ENCODE assay signal across 12 cellular contexts in the genomic region with DNA sequence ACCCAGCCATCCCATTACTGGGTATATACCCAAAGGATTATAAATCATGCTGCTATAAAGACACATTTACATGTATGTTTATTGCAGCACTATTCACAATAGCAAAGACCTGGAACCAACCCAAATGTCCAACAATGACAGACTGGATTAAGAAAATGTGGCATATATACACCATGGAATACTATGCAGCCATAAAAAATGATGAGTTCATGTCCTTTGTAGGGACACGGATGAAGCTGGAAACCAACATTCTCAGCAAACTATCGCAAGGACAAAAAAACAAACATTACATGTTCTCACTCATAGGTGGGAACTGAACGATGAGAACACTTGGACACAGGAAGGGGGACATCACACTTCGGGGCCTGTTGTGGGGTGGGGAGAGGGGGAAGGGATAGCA. TPM values are rescaled to one million over a fixed set of nuclear protein-coding genes. Genes with fewer than 3 reads are reported as not detected.
DNase-seq lines count a peak whose midpoint lies in the region; ATAC-seq and TF ChIP-seq lines count a peak whose summit lies in the region.
"Not testable (repeated sequence)": the region's sequence is repeated elsewhere in the genome, so short reads cannot be mapped to it uniquely, and the experiment has no call there.
"Had no signal": no experiment of that assay in that cellular context is flagged by ENCODE, and none has a peak within 500 bp of the region (broad histone marks: within the 10 kb centered on the region; RNA-seq: fewer than 3 reads in every experiment).

No MANE protein-coding gene starts in this region.

- not testable (repeated sequence) for H3K36me3 Mint-ChIP-seq in H9 (ENCODE audit: insufficient read depth in 1 of 3, low read depth in 3 of 3); memory B cell
- peaks cover 11% of the 10 kb centered on the region for H3K36me3 Mint-ChIP-seq in activated CD4-positive, alpha-beta memory T cell treated with anti-CD3 and anti-CD28 coated beads, Interleukin-2, amount 10 ng/mL, durations not matched to agents 7 days and 5 days (ENCODE audit: low read depth)

- not testable (repeated sequence) for H2BK5ac ChIP-seq in H9 (ENCODE audit: insufficient read length, low read length)

- CTCF ChIA-PET in AG04449 (lab: Yijun Ruan, JAX); activated CD4-positive, alpha-beta memory T cell treated with anti-CD3 and anti-CD28 coated beads, Interleukin-2, amount 10 ng/mL, durations not matched to agents 7 days and 5 days (lab: Charles Lee): not testable (repeated sequence)

- H2BK20ac ChIP-seq in H9 (ENCODE audit: low read depth, low read length, poor library complexity, severe bottlenecking): not testable (repeated sequence)

- intact Hi-C loops in esophagus squamous epithelium (cut with DNase I); gastrocnemius medialis (cut with DNase I; ENCODE audit: low total_unique reads): not testable (repeated sequence)

- ATAC-seq in memory B cell (ENCODE audit: low read depth); gastrocnemius medialis: not testable (repeated sequence)

- not testable (repeated sequence) for H3K27me3 Mint-ChIP-seq in H9 (ENCODE audit: low read depth); activated CD4-positive, alpha-beta memory T cell treated with anti-CD3 and anti-CD28 coated beads, Interleukin-2, amount 10 ng/mL, durations not matched to agents 7 days and 5 days; memory B cell

- H3K9me3 ChIP-seq in H9 (ENCODE audit: control insufficient read depth, low read depth, low read length); OCI-LY3 (ENCODE audit: insufficient read depth, low read length); esophagus squamous epithelium; gastrocnemius medialis: not testable (repeated sequence)

- WGBS in H9 (ENCODE audit: extremely low coverage, insufficient read length, low lambda C conversion rate): no CpG with 5 or more reads among the region's 4 CpGs
- 59 to 81% methylated on average over 4 of the region's 4 CpGs for WGBS in esophagus squamous epithelium, 2 donors

- not testable (repeated sequence) for H3K27ac Mint-ChIP-seq in H9; activated CD4-positive, alpha-beta memory T cell treated with anti-CD3 and anti-CD28 coated beads, Interleukin-2, amount 10 ng/mL, durations not matched to agents 7 days and 5 days
- peak overlapping the region; percentile 98 for H3K27ac Mint-ChIP-seq in memory B cell

- POLR2A ChIA-PET in AG04449 (lab: Yijun Ruan, JAX); activated CD4-positive, alpha-beta memory T cell treated with anti-CD3 and anti-CD28 coated beads, Interleukin-2, amount 10 ng/mL, durations not matched to agents 7 days and 5 days (lab: Charles Lee): not testable (repeated sequence)

- H4K20me1 ChIP-seq in H9 (ENCODE audit: control insufficient read depth, insufficient read depth, insufficient read length): not testable (repeated sequence)
- H4K20me1 ChIP-seq in OCI-LY3 (ENCODE audit: insufficient read depth, low read length): peaks cover 29% of the 10 kb centered on the region

- not testable (repeated sequence) for H3K14ac ChIP-seq in H9 (ENCODE audit: insufficient read depth, low read length)

- H3K56ac ChIP-seq in H9 (ENCODE audit: insufficient read length, low read depth, low read length): not testable (repeated sequence)

- not testable (repeated sequence) for DNase-seq in AG04449 (ENCODE audit: low read depth, low spot score); H9; activated CD4-positive, alpha-beta memory T cell treated with anti-CD3 and anti-CD28 coated beads, Interleukin-2, amount 10 ng/mL, durations not matched to agents 7 days and 5 days; astrocyte of the cerebellum (ENCODE audit: low read depth); esophagus squamous epithelium (lab: John Stamatoyannopoulos, UW); memory B cell (ENCODE audit: low spot score in 2 of 2); gastrocnemius medialis

- H3K4ac ChIP-seq in H9 (ENCODE audit: low read depth, low read length): not testable (repeated sequence)

- in situ Hi-C loops in astrocyte of the cerebellum (cut with HindIII; ENCODE audit: low sequenced_read_pairs); gastrocnemius medialis (cut with MboI; ENCODE audit: low sequenced_read_pairs in 4 of 4): not testable (repeated sequence)

- not testable (repeated sequence) for TF ChIP-seq CTCF in AG04449 (IDR thresholded peaks at IDR 0.05; ENCODE audit: insufficient read depth, low read length, missing control alignments); H9 (conservative IDR thresholded peaks at IDR 0.05); OCI-LY3 (IDR thresholded peaks at IDR 0.05; ENCODE audit: low read depth, low read length); astrocyte of the cerebellum (IDR thresholded peaks at IDR 0.05; ENCODE audit: low read depth, low read length, missing control alignments); esophagus squamous epithelium (IDR thresholded peaks at IDR 0.05); gastrocnemius medialis (IDR thresholded peaks at IDR 0.05 in 4 of 5, conservative IDR thresholded peaks at IDR 0.05 in 1 of 5)

- H3K23ac ChIP-seq in H9 (ENCODE audit: insufficient read length, low read depth, low read length): not testable (repeated sequence)

- not testable (repeated sequence) for H3K27ac ChIP-seq in H9 (ENCODE audit: insufficient read length, low read depth, low read length); OCI-LY3 (ENCODE audit: low read length); esophagus squamous epithelium
- peak overlapping the region in 1 of 4 donors; percentile 91 for H3K27ac ChIP-seq in gastrocnemius medialis

- H2BK12ac ChIP-seq in H9 (ENCODE audit: insufficient read length, low read depth, low read length): not testable (repeated sequence)

- not testable (repeated sequence) for H3K4me2 ChIP-seq in H9 (ENCODE audit: insufficient read depth, insufficient read length, low read length); OCI-LY3 (ENCODE audit: low read length)

- H3K4me1 Mint-ChIP-seq in H9 (peaks cover 9 to 10% of the 10 kb centered on the region in 2 experiments; a peak in 3 of 4 replicates), memory B cell (peaks cover 24% of the 10 kb centered on the region)
- H3K4me1 Mint-ChIP-seq in activated CD4-positive, alpha-beta memory T cell treated with anti-CD3 and anti-CD28 coated beads, Interleukin-2, amount 10 ng/mL, durations not matched to agents 7 days and 5 days: peaks cover 43% of the 10 kb centered on the region

- H4K8ac ChIP-seq in H9 (replicated peaks; ENCODE audit: insufficient read length, low read depth, low read length): not testable (repeated sequence)

- not testable (repeated sequence) for H2AFZ ChIP-seq in H9 (ENCODE audit: low read length); OCI-LY3 (ENCODE audit: low read depth, low read length)

- H3K79me1 ChIP-seq in H9 (ENCODE audit: insufficient read depth, low read depth, low read length, poor library complexity, severe bottlenecking): not testable (repeated sequence)

- H2BK15ac ChIP-seq in H9 (ENCODE audit: low read depth, low read length): not testable (repeated sequence)

- H3K9me3 Mint-ChIP-seq in H9; activated CD4-positive, alpha-beta memory T cell treated with anti-CD3 and anti-CD28 coated beads, Interleukin-2, amount 10 ng/mL, durations not matched to agents 7 days and 5 days; memory B cell: not testable (repeated sequence)

- H2AK5ac ChIP-seq in H9 (ENCODE audit: insufficient read length, low read length): not testable (repeated sequence)

- not testable (repeated sequence) for TF ChIP-seq POLR2A in esophagus squamous epithelium (IDR thresholded peaks at IDR 0.05); gastrocnemius medialis (IDR thresholded peaks at IDR 0.05)

- H3K18ac ChIP-seq in H9 (ENCODE audit: insufficient read length, low read depth, low read length): not testable (repeated sequence)

- not testable (repeated sequence) for H3K27me3 ChIP-seq in H9 (ENCODE audit: insufficient read depth, low read length); OCI-LY3 (ENCODE audit: low read depth, low read length); esophagus squamous epithelium; gastrocnemius medialis

- H2BK120ac ChIP-seq in H9 (ENCODE audit: low read depth, low read length, poor library complexity, severe bottlenecking): not testable (repeated sequence)

- not testable (repeated sequence) for H3K4me1 ChIP-seq in H9 (ENCODE audit: insufficient read depth, low read length)
- H3K4me1 ChIP-seq in OCI-LY3 (ENCODE audit: low read length): peaks cover 10% of the 10 kb centered on the region
- peaks cover 8 to 34% (median 18%) of the 10 kb centered on the region in 3 donors for H3K4me1 ChIP-seq in esophagus squamous epithelium
- peaks cover 27% of the 10 kb centered on the region in 2 donors for H3K4me1 ChIP-seq in gastrocnemius medialis

- H3K4me3 ChIP-seq in AG04449 (ENCODE audit: low read depth, low read length) (peak overlapping the region; percentile 23; the same call in 1 of the 2 replicates), OCI-LY3 (ENCODE audit: low read length) (peak overlapping the region; percentile 98; the same call in 1 of the 2 replicates), astrocyte of the cerebellum (ENCODE audit: low read depth, low read length) (peak overlapping the region; percentile 73), esophagus squamous epithelium (peak overlapping the region in 3 of 4 donors; percentile 82 to 90 (median 83)), gastrocnemius medialis (peak overlapping the region; percentile 80 to 96 (median 92))

- H4K5ac ChIP-seq in H9 (ENCODE audit: insufficient read length, low read depth, low read length): not testable (repeated sequence)

- H4K91ac ChIP-seq in H9 (ENCODE audit: insufficient read length, low read depth, low read length): not testable (repeated sequence)

- not testable (repeated sequence) for H3T11ph ChIP-seq in H9 (ENCODE audit: low read length)

- H3K4me3 Mint-ChIP-seq in H9 (peak overlapping the region; percentile 80), memory B cell (peak overlapping the region; percentile 75)
- H3K4me3 Mint-ChIP-seq in activated CD4-positive, alpha-beta memory T cell treated with anti-CD3 and anti-CD28 coated beads, Interleukin-2, amount 10 ng/mL, durations not matched to agents 7 days and 5 days: peak overlapping the region; percentile 71

- H3K23me2 ChIP-seq in H9 (ENCODE audit: insufficient read length, low read depth, low read length, poor library complexity, severe bottlenecking): not testable (repeated sequence)

- H3K9ac ChIP-seq in H9 (ENCODE audit: extremely low read depth, insufficient read length, low read length); OCI-LY3 (ENCODE audit: low read length): not testable (repeated sequence)

- H3K79me2 ChIP-seq in H9 (ENCODE audit: insufficient read depth, low read length): peaks cover 16% of the 10 kb centered on the region; the same call in 1 of the 2 replicates
- peaks cover 42% of the 10 kb centered on the region for H3K79me2 ChIP-seq in OCI-LY3 (ENCODE audit: low read length)

- H3K36me3 ChIP-seq in OCI-LY3 (replicated peaks; ENCODE audit: low read depth, low read length); esophagus squamous epithelium; gastrocnemius medialis: not testable (repeated sequence)

RNA-seq across cellular contexts. Expression of gene GOSR2, which starts 1.0 kb away (rescaled TPM):
- total RNA-seq in H9 (2021): 48.9 and 53.5 TPM in 2 replicates
- 10 to 100 TPM; 53.2 to 56.3 TPM for total RNA-seq in activated CD4-positive, alpha-beta memory T cell treated with anti-CD3 and anti-CD28 coated beads, Interleukin-2, amount 10 ng/mL, durations not matched to agents 7 days and 5 days
- total RNA-seq in esophagus squamous epithelium: 10 to 100 TPM; 20.3 to 37.8 (median 24.7) TPM
- 10 to 100 TPM; 25.3 to 32.9 (median 31.6) TPM for total RNA-seq in gastrocnemius medialis

RNA-seq across cellular contexts. Expression of gene RPRML, which starts 57.1 kb away (rescaled TPM):
- total RNA-seq in H9 (2021): 1.3 and 1.4 TPM in 2 replicates
- total RNA-seq in activated CD4-positive, alpha-beta memory T cell treated with anti-CD3 and anti-CD28 coated beads, Interleukin-2, amount 10 ng/mL, durations not matched to agents 7 days and 5 days: not detected
- 1 to 10 TPM in 1 of 4 donors, under 1 TPM in 1, not detected in 2; 0.57 to 1.3 TPM for total RNA-seq in esophagus squamous epithelium
- under 1 TPM in 1 of 4 donors, not detected in 3; 0.49 TPM for total RNA-seq in gastrocnemius medialis
- total RNA-seq: A172, kidney, NCI-H460, ureter had no signal

Comparison
In these comparisons a context has a peak if more than half of its experiments do, and no peak if none do; other contexts are left out.
1. H3K4me3 ChIP-seq: peak in every context shown above with its lines; median percentile 98 in OCI-LY3; 92 in gastrocnemius medialis; 83 in esophagus squamous epithelium; 73 in astrocyte of the cerebellum; 23 in AG04449.